In the genomic region with DNA sequence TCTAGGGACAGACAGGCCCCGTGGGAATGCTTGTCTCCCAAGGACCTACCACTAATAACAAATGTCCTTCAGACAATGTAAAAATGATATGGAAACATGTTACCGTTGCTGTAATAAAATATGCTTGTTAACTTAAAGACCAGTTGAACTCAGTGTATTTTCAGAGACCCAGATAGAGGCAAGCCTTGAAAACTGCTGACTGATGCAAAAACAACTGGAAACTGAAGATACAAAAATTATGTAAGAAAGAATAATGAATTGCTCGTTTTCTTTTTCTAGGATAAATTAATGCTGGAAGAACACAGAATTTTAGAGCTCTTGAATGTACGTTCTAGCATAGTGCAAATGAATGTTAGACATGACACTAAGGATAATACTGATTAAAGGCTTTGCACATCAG, we compare ENCODE assay signal across 31 cellular contexts.
"Had no signal": no experiment of that assay in that cellular context is flagged by ENCODE, and none has a peak within 500 bp of the region (broad histone marks: within the 10 kb centered on the region; RNA-seq: fewer than 3 reads in every experiment).

No MANE protein-coding gene starts in this region.

- H3K27me3 ChIP-seq: adrenal gland, body of pancreas, colonic mucosa, esophagus squamous epithelium had no signal

- H3K4me3 ChIP-seq: adrenal gland, body of pancreas, colonic mucosa, esophagus squamous epithelium had no signal

- FAIRE-seq: endometrium, endothelial cell of umbilical vein, frontal cortex had no signal

- DNase-seq: activated B cell treated with CpG ODN at 0.5 μM for 24 hours; activated CD4-positive, alpha-beta T cell treated with anti-CD3 and anti-CD28 coated beads for 48 hours; activated CD4-positive, alpha-beta T cell treated with anti-CD3 and anti-CD28 coated beads, Interleukin-2, amount 50 U/mL, for 1 hour; activated CD4-positive, alpha-beta T cell treated with anti-CD3 and anti-CD28 coated beads, Interleukin-2, amount 50 U/mL, for 48 hours; activated CD8-positive, alpha-beta memory T cell treated with anti-CD3 and anti-CD28 coated beads, Interleukin-2, amount 10 ng/mL, durations not matched to agents 7 days and 5 days; activated CD8-positive, alpha-beta memory T cell treated with anti-CD3 and anti-CD28 coated beads, Interleukin-2, amount 50 U/mL, for 4 hours; activated CD8-positive, alpha-beta T cell treated with anti-CD3 and anti-CD28 coated beads for 36 hours; activated effector memory CD4-positive, alpha-beta T cell treated with anti-CD3 and anti-CD28 coated beads, Interleukin-2, amount 50 U/mL, for 16 hours; activated naive CD4-positive, alpha-beta T cell treated with anti-CD3 and anti-CD28 coated beads for 36 hours; activated naive CD8-positive, alpha-beta T cell treated with anti-CD3 and anti-CD28 coated beads for 36 hours; activated naive CD8-positive, alpha-beta T cell treated with anti-CD3 and anti-CD28 coated beads, Interleukin-2, amount 50 U/mL, for 24 hours; activated T-cell treated with anti-CD3 and anti-CD28 coated beads, Interleukin-2, amount 50 U/mL, for 1 hour; activated T-cell treated with anti-CD3 and anti-CD28 coated beads, Interleukin-2, amount 50 U/mL, for 48 hours; adrenal gland; amygdala; aorta; body of pancreas; central memory CD4-positive, alpha-beta T cell; cerebellar nuclear complex; colonic mucosa; effector CD8-positive, alpha-beta T cell; esophagus squamous epithelium; head of caudate nucleus; hippocampal formation; T1000; WERI-Rb-1 had no signal

- H3K4me1 ChIP-seq: adrenal gland, body of pancreas, colonic mucosa, esophagus squamous epithelium had no signal

- H3K9me3 ChIP-seq: adrenal gland, body of pancreas, colonic mucosa, esophagus squamous epithelium had no signal

- ATAC-seq: activated CD4-positive, CD25-positive, alpha-beta regulatory T cell treated with anti-CD3 and anti-CD28 coated beads, Interleukin-2, amount 50 U/mL, for 24 hours; activated CD8-positive, alpha-beta memory T cell treated with anti-CD3 and anti-CD28 coated beads, Interleukin-2, amount 10 ng/mL, durations not matched to agents 7 days and 5 days; activated CD8-positive, alpha-beta T cell treated with anti-CD3 and anti-CD28 coated beads for 36 hours; activated naive CD8-positive, alpha-beta T cell treated with anti-CD3 and anti-CD28 coated beads, Interleukin-2, amount 50 U/mL, for 24 hours; body of pancreas had no signal

- H3K36me3 ChIP-seq: adrenal gland, colonic mucosa, esophagus squamous epithelium, WERI-Rb-1 had no signal

- H3K27ac ChIP-seq: adrenal gland, body of pancreas, colonic mucosa, epithelial cell of prostate, esophagus squamous epithelium, WERI-Rb-1 had no signal
